In genomic region chr6:36029464-36029863, GRCh38 we compare ENCODE assay signal across 8 cellular contexts. TPM values are rescaled to one million over a fixed set of nuclear protein-coding genes. Genes with fewer than 3 reads are reported as not detected.
DNase-seq lines count a peak whose midpoint lies in the region; ATAC-seq and TF ChIP-seq lines count a peak whose summit lies in the region.

No MANE protein-coding gene starts in this region.

- H3K4me1 Mint-ChIP-seq in nephron, result peaks cover 60% of the 10 kb centered on the region

- H3K36me3 Mint-ChIP-seq in nephron (ENCODE audit: low read depth), result no peaks in the 10 kb centered on the region

- no peaks in the 10 kb centered on the region for H3K9me3 Mint-ChIP-seq in nephron

- DNase-seq in DMS53 (lab: John Stamatoyannopoulos, UW) (peak; percentile 19), DMS53 treated with DMSO at 0.1 percent for 48 hours (lab: John Stamatoyannopoulos, UW; ENCODE audit: unreplicated experiment) (no peak), NOMO-1 treated with DMSO at 0.1 percent for 48 hours (lab: John Stamatoyannopoulos, UW; ENCODE audit: unreplicated experiment) (peak; percentile 83), dermis blood vessel endothelial cell (peak; percentile 48), NCI-H526 treated with DMSO at 0.1 percent for 48 hours (lab: John Stamatoyannopoulos, UW) (no peak)
- DNase-seq in activated effector memory CD4-positive, alpha-beta T cell treated with Interleukin-2 at 50 U/mL for 16 hours, result no peak

- peaks cover 17% of the 10 kb centered on the region for H3K27me3 Mint-ChIP-seq in nephron (ENCODE audit: low read depth)

- no peak for TF ChIP-seq CTCF in nephron (IDR thresholded peaks at IDR 0.05; ENCODE audit: unreplicated experiment in 3 of 3)

- ATAC-seq in HG02938 (IDR thresholded peaks at IDR 0.05; ENCODE audit: unreplicated experiment), result no peak

- peak overlapping the region; percentile 91 to 96 (median 92) for H3K27ac Mint-ChIP-seq in nephron

- H3K4me3 Mint-ChIP-seq in nephron, result peak overlapping the region; percentile 88 to 95 (median 91)

RNA-seq across cellular contexts. Expression of gene MAPK14, which starts 1.9 kb away (rescaled TPM):
- 71.8 and 77.0 TPM in 2 replicates for total RNA-seq in dermis blood vessel endothelial cell

RNA-seq across cellular contexts. Expression of gene SLC26A8, which starts 5.0 kb away (rescaled TPM):
- under 0.01 TPM in 1 of 2 replicates, not detected in the other for total RNA-seq in dermis blood vessel endothelial cell

Comparison
In these comparisons a context has a peak if more than half of its experiments do, and no peak if none do; other contexts are left out.
1. DNase-seq: peak in DMS53 (single experiment), NOMO-1 treated with DMSO at 0.1 percent for 48 hours (single experiment) and dermis blood vessel endothelial cell (single experiment); none in DMS53 treated with DMSO at 0.1 percent for 48 hours (single experiment), activated effector memory CD4-positive, alpha-beta T cell treated with Interleukin-2 at 50 U/mL for 16 hours (single experiment) and NCI-H526 treated with DMSO at 0.1 percent for 48 hours (single experiment).